12 cellular contexts compared by ENCODE assay signal in genomic region chr1:171653796-171654704, GRCh38. TPM values are rescaled to one million over a fixed set of nuclear protein-coding genes. Genes with fewer than 3 reads are reported as not detected.
DNase-seq lines count a peak whose midpoint lies in the region; TF ChIP-seq lines count a peak whose summit lies in the region.
"Had no signal": no experiment of that assay in that cellular context is flagged by ENCODE, and none has a peak within 500 bp of the region (broad histone marks: within the 10 kb centered on the region; RNA-seq: fewer than 3 reads in every experiment).

No MANE protein-coding gene starts in this region.

- no peak overlapping the region for H3K9ac ChIP-seq in fibroblast of lung (ENCODE audit: insufficient read depth, low read length)

- TF ChIP-seq POLR2A in transverse colon (IDR thresholded peaks at IDR 0.05) = no peak

- H3K4me2 ChIP-seq in fibroblast of lung (ENCODE audit: extremely low read depth, insufficient read depth, low read length) = peak overlapping the region; percentile 8

- peak; percentile 40 for DNase-seq in RPMI7951 (ENCODE audit: low read depth)
- peak; percentile 3 to 75 for DNase-seq in fibroblast of lung (ENCODE audit: low read depth in 2 of 2)
- peak; percentile 11 for DNase-seq in mucosa of gallbladder (ENCODE audit: low spot score)
- no peak for DNase-seq in transverse colon
- no peak for DNase-seq in activated CD8-positive, alpha-beta memory T cell treated with anti-CD3 and anti-CD28 coated beads, Interleukin-2, amount 50 U/mL, for 48 hours
- no peak for DNase-seq in NCI-H2227 (lab: John Stamatoyannopoulos, UW; ENCODE audit: unreplicated experiment)
- no peak for DNase-seq in activated gamma-delta T cell treated with Interleukin-2 at 50 U/mL for 16 hours
- DNase-seq in RKO (ENCODE audit: low spot score) = no peak
- DNase-seq: activated naive CD4-positive, alpha-beta T cell treated with Interleukin-2 at 50 U/mL for 16 hours; GDM1; NCI-H510A; stimulated activated naive CD8-positive, alpha-beta T cell treated with anti-CD3 and anti-CD28 coated beads, Interleukin-15, Interleukin-2, amounts not matched to agents 100 U/mL and 50 U/mL, for 24 hours had no signal

- H2AFZ ChIP-seq in fibroblast of lung (ENCODE audit: low read length) = peak overlapping the region; percentile 81

- H4K20me1 ChIP-seq in fibroblast of lung (ENCODE audit: control insufficient read depth, extremely low read depth, insufficient read depth, low read length) = no peaks in the 10 kb centered on the region

- intact Hi-C loops in transverse colon (cut with DNase I; ENCODE audit: low total_unique reads) = no loop called here

- TF ChIP-seq EP300 in transverse colon (IDR thresholded peaks at IDR 0.05; ENCODE audit: low read depth) = no peak

- H3K9me3 ChIP-seq in fibroblast of lung (ENCODE audit: control insufficient read depth, insufficient read depth, low read depth, low read length) (no peaks in the 10 kb centered on the region), transverse colon (no peaks in the 10 kb centered on the region)

- H3K36me3 ChIP-seq in fibroblast of lung (ENCODE audit: control insufficient read depth, insufficient read depth, low read length) (no peaks in the 10 kb centered on the region), transverse colon (no peaks in the 10 kb centered on the region)

- peaks cover 13% of the 10 kb centered on the region for H3K4me1 ChIP-seq in fibroblast of lung (ENCODE audit: control insufficient read depth, extremely low read depth, insufficient read depth, low read length)
- H3K4me1 ChIP-seq in transverse colon = peaks cover 0 to 26% (median 11%) of the 10 kb centered on the region in 4 donors

- TF ChIP-seq CTCF in fibroblast of lung (conservative IDR thresholded peaks at IDR 0.05 in 1 of 2, IDR thresholded peaks at IDR 0.05 in 1 of 2; ENCODE audit: low read depth in 1 of 2, low read length in 2 of 2) (no peak), transverse colon (IDR thresholded peaks at IDR 0.05) (no peak)

- H3K4me3 ChIP-seq in fibroblast of lung (replicated peaks in 1 of 4; ENCODE audit: control extremely low read depth in 1 of 4, insufficient read depth in 1 of 4, low read depth in 3 of 4, low read length in 4 of 4) (no peak overlapping the region), transverse colon (no peak overlapping the region)

- no peak overlapping the region for H3K27ac ChIP-seq in fibroblast of lung (ENCODE audit: insufficient read depth, low read length)
- H3K27ac ChIP-seq in transverse colon = peak overlapping the region; percentile 44 to 76 (median 66)

- WGBS in transverse colon (ENCODE audit: low coverage in 1 of 2), 2 donors = 34 to 41% methylated on average over 4 to 7 of the region's 7 CpGs

- H3K27me3 ChIP-seq in fibroblast of lung (ENCODE audit: control insufficient read depth, insufficient read depth, low read length) (no peaks in the 10 kb centered on the region), transverse colon (no peaks in the 10 kb centered on the region)

- no peaks in the 10 kb centered on the region for H3K79me2 ChIP-seq in fibroblast of lung (ENCODE audit: control insufficient read depth, insufficient read depth, low read length)

- in situ Hi-C loops in transverse colon (cut with MboI; ENCODE audit: low pct_ligation_motif_present in 1 of 4, low pct_unique_long_range_greater_than_20kb in 1 of 4, low sequenced_read_pairs in 3 of 4) = no loop called here

RNA-seq across cellular contexts. Expression of gene MYOC, which starts 1.6 kb away (rescaled TPM):
- total RNA-seq in RPMI7951 (2014; rRNA removed; shearing (Covaris generic)) = not detected in 2 replicates
- 1.2 and 2.1 TPM in 2 replicates for total RNA-seq in fibroblast of lung
- polyA plus RNA-seq in fibroblast of lung = 1.1 and 2.0 TPM in 2 replicates
- polyA plus RNA-seq in fibroblast of lung (2012) = 0.80 and 1.7 TPM in 2 replicates
- not detected in 2 replicates for polyA minus RNA-seq in fibroblast of lung (ENCODE audit: low replicate concordance)
- total RNA-seq in mucosa of gallbladder = 2.4 TPM
- 1 to 10 TPM in 3 of 4 donors, under 1 TPM in 1; 0.40 to 7.6 (median 2.5) TPM for total RNA-seq in transverse colon

RNA-seq across cellular contexts. Expression of gene MYOCOS, which starts 32.0 kb away (rescaled TPM):
- total RNA-seq in RPMI7951 (2014; rRNA removed; shearing (Covaris generic)) = not detected in 2 replicates
- total RNA-seq in fibroblast of lung (not detected in 2 replicates), mucosa of gallbladder (not detected), transverse colon (not detected)
- polyA plus RNA-seq in fibroblast of lung = not detected in 2 replicates
- not detected in 2 replicates for polyA plus RNA-seq in fibroblast of lung (2012)
- polyA minus RNA-seq in fibroblast of lung (ENCODE audit: low replicate concordance) = not detected in 2 replicates

Comparison
In these comparisons a context has a peak if more than half of its experiments do, and no peak if none do; other contexts are left out.
1. DNase-seq: peak in RPMI7951 (single experiment), fibroblast of lung (2 of 2) and mucosa of gallbladder (single experiment); none in transverse colon (single experiment), activated CD8-positive, alpha-beta memory T cell treated with anti-CD3 and anti-CD28 coated beads, Interleukin-2, amount 50 U/mL, for 48 hours (single experiment), NCI-H2227 (single experiment), activated gamma-delta T cell treated with Interleukin-2 at 50 U/mL for 16 hours (single experiment) and RKO (single experiment).